ENCODE assay signal across 17 cellular contexts in the genomic region with DNA sequence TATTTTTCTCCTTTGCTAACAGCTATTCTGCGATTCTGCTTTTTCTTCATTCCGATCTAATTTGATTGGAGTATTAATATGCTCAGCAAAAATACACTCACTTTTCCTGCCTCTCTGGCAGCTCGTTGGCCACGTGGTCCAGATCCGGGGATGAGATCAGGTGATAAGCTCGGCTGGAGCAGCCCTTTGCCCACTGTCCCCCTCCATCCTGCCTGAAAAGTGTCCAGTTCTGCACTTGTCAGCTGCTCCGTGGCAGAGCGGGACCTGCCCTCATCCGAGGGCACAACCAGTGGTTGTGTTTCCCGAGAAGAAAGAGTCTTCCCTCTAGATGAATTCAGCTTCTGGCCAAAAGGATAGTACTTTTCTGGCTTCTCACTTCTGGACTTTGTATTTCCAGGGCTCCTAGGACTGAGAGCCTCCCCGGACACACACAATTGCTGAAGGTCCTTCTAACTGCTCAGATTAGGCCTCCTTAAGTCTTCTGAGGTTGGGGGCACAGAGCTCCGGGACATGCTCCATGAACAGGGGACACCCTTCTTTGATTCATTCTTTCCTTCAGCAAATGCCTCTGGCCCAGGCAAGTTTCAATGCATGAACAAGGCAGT.
"Had no signal": no experiment of that assay in that cellular context is flagged by ENCODE, and none has a peak within 500 bp of the region (broad histone marks: within the 10 kb centered on the region; RNA-seq: fewer than 3 reads in every experiment).

No MANE protein-coding gene starts in this region.

- H3K4me1 ChIP-seq: gastroesophageal sphincter, heart left ventricle had no signal

- H3K27ac ChIP-seq: gastroesophageal sphincter, heart left ventricle, testis had no signal

- H3K9me3 ChIP-seq: gastroesophageal sphincter, heart left ventricle, testis had no signal

- ATAC-seq: gastroesophageal sphincter, heart left ventricle, sciatic nerve had no signal

- H3K27me3 ChIP-seq: heart left ventricle, testis had no signal

- H3K4me3 ChIP-seq: gastroesophageal sphincter, heart left ventricle, smooth muscle cell, testis had no signal

- H3K36me3 ChIP-seq: gastroesophageal sphincter, heart left ventricle had no signal

- H3K4me2 ChIP-seq: smooth muscle cell had no signal

- DNase-seq: activated B cell treated with CpG ODN at 0.5 μM for 24 hours; activated CD4-positive, alpha-beta T cell treated with anti-CD3 and anti-CD28 coated beads for 4 hours; activated naive CD4-positive, alpha-beta T cell treated with Interleukin-2 at 50 U/mL for 16 hours; activated naive CD8-positive, alpha-beta T cell treated with anti-CD3 and anti-CD28 coated beads for 36 hours; activated T-cell treated with anti-CD3 and anti-CD28 coated beads, Interleukin-2, amount 50 U/mL, for 1 hour; cortex of kidney; endodermal cell; heart left ventricle; stimulated activated CD4-positive, alpha-beta T cell treated with anti-CD3 and anti-CD28 coated beads, Interleukin-15, amount 100 ng/mL, for 24 hours; stimulated activated naive CD4-positive, alpha-beta T cell; T-helper 1 cell; T1000; testis; trophoblast cell had no signal
